In the genomic region with DNA sequence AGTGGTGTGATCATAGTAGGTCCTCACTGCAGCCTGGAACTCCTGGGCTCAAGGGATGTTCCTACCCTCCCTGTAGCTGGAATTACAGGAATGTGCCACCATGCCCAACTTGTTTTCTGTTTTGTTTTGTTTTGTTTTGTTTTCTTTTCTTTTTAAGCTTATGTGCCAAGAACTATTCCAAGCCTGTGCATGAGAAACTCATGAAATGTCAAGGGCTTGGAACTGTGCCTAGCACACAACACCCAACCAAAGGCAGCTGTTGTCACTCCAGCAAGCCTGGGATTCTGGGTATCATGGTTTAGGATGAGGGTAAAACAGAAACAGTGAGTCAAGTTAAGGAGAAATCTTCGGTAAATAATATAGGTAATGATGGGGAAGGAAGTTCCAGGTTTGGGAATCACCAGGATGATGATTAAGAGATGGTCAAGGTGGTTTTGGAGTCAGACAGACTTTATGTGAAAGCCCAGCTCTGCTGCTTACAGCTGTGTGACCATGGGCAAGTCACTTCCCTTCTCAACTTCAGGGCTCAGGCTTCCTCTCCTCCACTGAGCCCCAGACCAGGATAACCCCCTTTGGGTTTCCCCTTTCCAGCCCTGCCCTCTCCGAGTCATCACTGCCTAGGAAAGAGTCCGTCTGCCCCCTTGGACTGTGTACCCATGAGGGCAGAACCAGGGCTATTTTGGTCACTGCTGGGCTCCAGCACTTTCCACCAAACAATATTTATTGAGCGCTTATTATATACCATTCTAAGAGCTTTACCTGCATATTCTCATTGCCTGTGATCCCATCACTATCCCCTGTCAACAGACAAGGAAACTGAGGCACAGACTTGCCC, we compare ENCODE assay signal across 13 cellular contexts. TPM values are rescaled to one million over a fixed set of nuclear protein-coding genes. Genes with fewer than 3 reads are reported as not detected.
A peak's percentile ranks its signal among the peaks of the same experiment; 100 is the strongest.
DNase-seq lines count a peak whose midpoint lies in the region; ATAC-seq, FAIRE-seq and TF ChIP-seq lines count a peak whose summit lies in the region.
"Had no signal": no experiment of that assay in that cellular context is flagged by ENCODE, and none has a peak within 500 bp of the region (broad histone marks: within the 10 kb centered on the region; RNA-seq: fewer than 3 reads in every experiment).

No MANE protein-coding gene starts in this region.

- no peak overlapping the region for H3K9ac ChIP-seq in K562 (ENCODE audit: insufficient read depth in 1 of 2, low read depth in 2 of 2, low read length in 2 of 2)

- TF ChIP-seq POLR2A in K562 (conservative IDR thresholded peaks at IDR 0.05) (no peak), stomach (IDR thresholded peaks at IDR 0.05) (no peak)

- DNase-seq in GM12865 (ENCODE audit: low read depth) (peak; percentile 10), K562 (ENCODE audit: extremely low read depth in 1 of 4, low spot score in 3 of 4) (no peak), right atrium auricular region (ENCODE audit: low spot score) (peak; percentile 63), stomach (no peak), ecto neural progenitor cell (ENCODE audit: low spot score) (no peak), DMS53 treated with DMSO at 0.1 percent for 48 hours (lab: John Stamatoyannopoulos, UW; ENCODE audit: unreplicated experiment) (no peak), NCI-H510A (lab: John Stamatoyannopoulos, UW) (no peak)
- DNase-seq: activated T-cell treated with anti-CD3 and anti-CD28 coated beads, Interleukin-2, amount 50 U/mL, for 48 hours; DMS153; Kasumi-1; NCI-H774 had no signal

- no peak for ATAC-seq in K562
- no peak for ATAC-seq in HG02642 (IDR thresholded peaks at IDR 0.05; ENCODE audit: poor library complexity, unreplicated experiment)

- no peak overlapping the region for H3K4me2 ChIP-seq in K562 (ENCODE audit: insufficient read depth, low read length)

- H3K4me1 ChIP-seq in K562 (replicated peaks in 1 of 2; ENCODE audit: control insufficient read depth in 2 of 2, insufficient read depth in 2 of 2, low read length in 2 of 2), result peaks cover 0 to 15% of the 10 kb centered on the region in 2 experiments; a peak in 3 of 5 replicates
- H3K4me1 ChIP-seq in right atrium auricular region, result peaks cover 0 to 47% of the 10 kb centered on the region in 2 donors
- H3K4me1 ChIP-seq in stomach, result peaks cover 0 to 47% (median 41%) of the 10 kb centered on the region in 4 donors

- TF ChIP-seq RAD21 in K562 (CRISPR knock-in tag; conservative IDR thresholded peaks at IDR 0.05 in 1 of 2, IDR thresholded peaks at IDR 0.05 in 1 of 2), result no peak

- H3K27me3 ChIP-seq in K562 (ENCODE audit: control insufficient read depth in 2 of 2, insufficient read depth in 2 of 2, low read length in 2 of 2) (no peaks in the 10 kb centered on the region), right atrium auricular region (no peaks in the 10 kb centered on the region), stomach (no peaks in the 10 kb centered on the region)

- H3K36me3 ChIP-seq in K562 (ENCODE audit: control insufficient read depth, insufficient read depth, low read length) (peaks cover 25% of the 10 kb centered on the region; the same call in 2 of the 3 replicates), right atrium auricular region (peaks cover 48% of the 10 kb centered on the region), stomach (peaks cover 39 to 70% (median 63%) of the 10 kb centered on the region in 4 donors)

- no TSS peak for BruUV-seq in K562 (replicated peaks; lab: Mats Ljungman, UMichigan)

- TF ChIP-seq CTCF in GM12865 (IDR thresholded peaks at IDR 0.05; ENCODE audit: insufficient read depth, low read depth, low read length, missing control alignments) (no peak), K562 (IDR thresholded peaks at IDR 0.05 in 2 of 3, conservative IDR thresholded peaks at IDR 0.05 in 1 of 3; ENCODE audit: insufficient read depth in 2 of 3, low read depth in 1 of 3, low read length in 3 of 3) (no peak), right atrium auricular region (IDR thresholded peaks at IDR 0.05) (no peak), stomach (IDR thresholded peaks at IDR 0.05) (no peak)

- H3K9me1 ChIP-seq in K562 (ENCODE audit: control insufficient read depth, insufficient read depth, low read length), result no peaks in the 10 kb centered on the region

- in situ Hi-C loops in K562 (cut with MboI), result no loop called here

- no peaks in the 10 kb centered on the region for H3K9me3 ChIP-seq in K562 (replicated peaks; ENCODE audit: control insufficient read depth, insufficient read depth, low read depth, low read length)
- H3K9me3 ChIP-seq in right atrium auricular region, result no peaks in the 10 kb centered on the region
- H3K9me3 ChIP-seq in stomach, result no peaks in the 10 kb centered on the region

- peaks cover 7% of the 10 kb centered on the region; the same call in 2 of the 3 replicates for H3K79me2 ChIP-seq in K562 (ENCODE audit: control insufficient read depth, insufficient read depth, low read length)

- FAIRE-seq in K562 (lab: Jason Lieb, UNC), result peak; percentile 48

- no peak for TF ChIP-seq EP300 in K562 (IDR thresholded peaks at IDR 0.05; ENCODE audit: low read length)
- no peak for TF ChIP-seq EP300 in stomach (IDR thresholded peaks at IDR 0.05)

- no peaks in the 10 kb centered on the region for H4K20me1 ChIP-seq in K562 (replicated peaks; ENCODE audit: control insufficient read depth, insufficient read depth, low read length)

- POLR2A ChIA-PET in K562 (lab: Yijun Ruan, JAX), result interaction anchor here (0.6 to 1.9 kb wide), 7 partner anchors 9 to 88 kb away, joined by 3 to 5 read pairs (median 4); no protein-coding TSS in a partner anchor

- intact Hi-C loops in K562 (cut with micrococcal nuclease) (no loop called here), stomach (cut with DNase I; ENCODE audit: low total_unique reads) (no loop called here)

- no peak overlapping the region for H3K4me3 ChIP-seq in GM12865 (ENCODE audit: low read depth, low read length)
- no peak overlapping the region for H3K4me3 ChIP-seq in K562
- no peak overlapping the region for H3K4me3 ChIP-seq in right atrium auricular region
- H3K4me3 ChIP-seq in stomach, result no peak overlapping the region

- H2AFZ ChIP-seq in K562 (ENCODE audit: low read depth, low read length), result no peak overlapping the region

- H3K27ac ChIP-seq in K562 (ENCODE audit: extremely low read depth, low read depth, low read length) (no peak overlapping the region), right atrium auricular region (peak overlapping the region; percentile 72 to 74), stomach (peak overlapping the region in 3 of 5 donors; percentile 7 to 34 (median 20))

- WGBS in K562 (ENCODE audit: insufficient coverage, low coverage, missing lambda C conversion rate), result 58% methylated on average over 4 of the region's 4 CpGs
- WGBS in stomach, 5 donors, result 73 to 82% (median 76%) methylated on average over 4 of the region's 4 CpGs

- CTCF ChIA-PET in K562 (lab: Yijun Ruan, JAX; ENCODE audit: low intra/inter-chr PET ratio), result no interaction called here

RNA-seq across cellular contexts. Expression of gene PVR, which starts 5.0 kb away (rescaled TPM):
- total RNA-seq in K562 (2011; cell fraction: chromatin; rRNA removed; ENCODE audit: low replicate concordance), result 8.9 and 19.4 TPM in 2 replicates
- total RNA-seq in K562 (2011; cell fraction: nucleolus; rRNA removed), result 20.8 and 21.8 TPM in 2 replicates
- 16.2 and 17.5 TPM in 2 replicates for total RNA-seq in K562 (2011; cell fraction: nucleoplasm; rRNA removed)
- total RNA-seq in K562 (2014; rRNA removed) (13.8 and 17.0 TPM in 2 replicates), K562 (2014; rRNA removed; fragmentation: Illumina TruSeq; extraction: Trizol) (8.3 and 9.8 TPM in 2 replicates), K562 (2015; rRNA removed; fragmentation: Illumina TruSeq; extraction: Trizol) (9.8 and 10.8 TPM in 2 replicates), K562 (2021) (13.3 and 14.5 TPM in 2 replicates), right atrium auricular region (100 to 1,000 TPM in 1 of 2 donors, 10 to 100 TPM in 1; 72.4 to 104 TPM), stomach (10 to 100 TPM; 33.2 to 80.8 (median 39.1) TPM)
- polyA plus RNA-seq in K562 (2011; rRNA removed) (6.5 and 9.2 TPM in 2 replicates), K562 (2014; fragmentation: Illumina TruSeq; extraction: Trizol) (13.9 and 14.0 TPM in 2 replicates), K562 (2014; fragmentation: Nextera tagmentation; extraction: Ambion mirVana) (1 to 10 TPM in 1 of 2 experiments, under 1 TPM in 1; 0.89 to 1.5 TPM), K562 (2014; rRNA removed) (9.1 and 10.9 TPM in 2 replicates), stomach (10 to 100 TPM in 1 of 3 donors, 1 to 10 TPM in 2; 4.9 to 15.8 (median 10.0) TPM)
- 11.9 and 12.0 TPM in 2 replicates for polyA plus RNA-seq in K562 (2011; cell fraction: cytosol; rRNA removed)
- 7.9 and 9.4 TPM in 2 replicates for polyA plus RNA-seq in K562 (2011; cell fraction: nucleus; rRNA removed)
- 8.0 and 21.3 TPM in 2 replicates for polyA plus RNA-seq in K562 (2012)
- 7.5 and 7.7 TPM in 2 replicates for polyA minus RNA-seq in K562 (2011; rRNA and poly(A)+ RNA removed)
- polyA minus RNA-seq in K562 (2011; cell fraction: cytosol; rRNA and poly(A)+ RNA removed), result 6.1 and 6.3 TPM in 2 replicates
- polyA minus RNA-seq in K562 (2011; cell fraction: nucleus; rRNA and poly(A)+ RNA removed), result 6.3 and 8.7 TPM in 2 replicates

RNA-seq across cellular contexts. Expression of gene CEACAM19, which starts 22.5 kb away (rescaled TPM):
- total RNA-seq in K562 (2011; cell fraction: chromatin; rRNA removed; ENCODE audit: low replicate concordance), result 0.65 and 0.67 TPM in 2 replicates
- total RNA-seq in K562 (2011; cell fraction: nucleolus; rRNA removed), result 0.67 and 0.79 TPM in 2 replicates
- not detected in 2 replicates for total RNA-seq in K562 (2011; cell fraction: nucleoplasm; rRNA removed)
- total RNA-seq in K562 (2014; rRNA removed), result 0.49 TPM in 1 of 2 replicates, not detected in the other
- total RNA-seq in K562 (2014; rRNA removed; fragmentation: Illumina TruSeq; extraction: Trizol), result 0.13 and 0.15 TPM in 2 replicates
- 0.15 TPM in 1 of 2 replicates, not detected in the other for total RNA-seq in K562 (2015; rRNA removed; fragmentation: Illumina TruSeq; extraction: Trizol)
- 0.09 and 0.29 TPM in 2 replicates for total RNA-seq in K562 (2021)
- 0.17 and 0.31 TPM in 2 replicates for polyA plus RNA-seq in K562 (2011; rRNA removed)
- polyA plus RNA-seq in K562 (2011; cell fraction: cytosol; rRNA removed), result 0.06 TPM in 1 of 2 replicates, not detected in the other
- polyA plus RNA-seq in K562 (2011; cell fraction: nucleus; rRNA removed), result 1.1 and 1.3 TPM in 2 replicates
- 0.25 and 2.0 TPM in 2 replicates for polyA plus RNA-seq in K562 (2012)
- polyA plus RNA-seq in K562 (2014; fragmentation: Illumina TruSeq; extraction: Trizol), result 0.17 and 0.30 TPM in 2 replicates
- polyA plus RNA-seq in K562 (2014; fragmentation: Nextera tagmentation; extraction: Ambion mirVana), result not detected
- polyA plus RNA-seq in K562 (2014; rRNA removed), result 0.50 TPM in 1 of 2 replicates, not detected in the other
- 0.24 TPM in 1 of 2 replicates, not detected in the other for polyA minus RNA-seq in K562 (2011; rRNA and poly(A)+ RNA removed)
- not detected in 2 replicates for polyA minus RNA-seq in K562 (2011; cell fraction: cytosol; rRNA and poly(A)+ RNA removed)
- 0.44 and 0.54 TPM in 2 replicates for polyA minus RNA-seq in K562 (2011; cell fraction: nucleus; rRNA and poly(A)+ RNA removed)
- 1 to 10 TPM; 2.3 to 3.1 TPM for total RNA-seq in right atrium auricular region
- 10 to 100 TPM in 1 of 5 donors, 1 to 10 TPM in 3, under 1 TPM in 1; 0.58 to 17.0 (median 2.9) TPM for total RNA-seq in stomach
- 1 to 10 TPM; 2.0 to 6.4 (median 2.3) TPM for polyA plus RNA-seq in stomach

RNA-seq across cellular contexts. Expression of gene IGSF23, which starts 35.4 kb away (rescaled TPM):
- total RNA-seq in K562 (2011; cell fraction: chromatin; rRNA removed; ENCODE audit: low replicate concordance), result not detected in 2 replicates
- not detected in 2 replicates for total RNA-seq in K562 (2011; cell fraction: nucleolus; rRNA removed)
- total RNA-seq in K562 (2011; cell fraction: nucleoplasm; rRNA removed), result not detected in 2 replicates
- total RNA-seq in K562 (2014; rRNA removed) (not detected in 2 replicates), K562 (2014; rRNA removed; fragmentation: Illumina TruSeq; extraction: Trizol) (not detected in 2 replicates), K562 (2015; rRNA removed; fragmentation: Illumina TruSeq; extraction: Trizol) (not detected in 2 replicates), K562 (2021) (not detected in 2 replicates), right atrium auricular region (not detected), stomach (under 1 TPM in 1 of 5 donors, not detected in 4; 0.73 TPM)
- polyA plus RNA-seq in K562 (2011; rRNA removed) (not detected in 2 replicates), K562 (2014; fragmentation: Illumina TruSeq; extraction: Trizol) (not detected in 2 replicates), K562 (2014; fragmentation: Nextera tagmentation; extraction: Ambion mirVana) (not detected), K562 (2014; rRNA removed) (not detected in 2 replicates), stomach (not detected)
- polyA plus RNA-seq in K562 (2011; cell fraction: cytosol; rRNA removed), result not detected in 2 replicates
- polyA plus RNA-seq in K562 (2011; cell fraction: nucleus; rRNA removed), result not detected in 2 replicates
- polyA plus RNA-seq in K562 (2012), result not detected in 2 replicates
- not detected in 2 replicates for polyA minus RNA-seq in K562 (2011; rRNA and poly(A)+ RNA removed)
- polyA minus RNA-seq in K562 (2011; cell fraction: cytosol; rRNA and poly(A)+ RNA removed), result not detected in 2 replicates
- not detected in 2 replicates for polyA minus RNA-seq in K562 (2011; cell fraction: nucleus; rRNA and poly(A)+ RNA removed)

RNA-seq across cellular contexts. Expression of gene CEACAM16, which starts 50.2 kb away (rescaled TPM):
- not detected in 2 replicates for total RNA-seq in K562 (2011; cell fraction: chromatin; rRNA removed; ENCODE audit: low replicate concordance)
- total RNA-seq in K562 (2011; cell fraction: nucleolus; rRNA removed), result not detected in 2 replicates
- total RNA-seq in K562 (2011; cell fraction: nucleoplasm; rRNA removed), result not detected in 2 replicates
- not detected in 2 replicates for total RNA-seq in K562 (2014; rRNA removed)
- not detected in 2 replicates for total RNA-seq in K562 (2014; rRNA removed; fragmentation: Illumina TruSeq; extraction: Trizol)
- total RNA-seq in K562 (2015; rRNA removed; fragmentation: Illumina TruSeq; extraction: Trizol), result not detected in 2 replicates
- not detected in 2 replicates for total RNA-seq in K562 (2021)
- polyA plus RNA-seq in K562 (2011; rRNA removed), result not detected in 2 replicates
- not detected in 2 replicates for polyA plus RNA-seq in K562 (2011; cell fraction: cytosol; rRNA removed)
- not detected in 2 replicates for polyA plus RNA-seq in K562 (2011; cell fraction: nucleus; rRNA removed)
- polyA plus RNA-seq in K562 (2012), result not detected in 2 replicates
- not detected in 2 replicates for polyA plus RNA-seq in K562 (2014; fragmentation: Illumina TruSeq; extraction: Trizol)
- polyA plus RNA-seq in K562 (2014; fragmentation: Nextera tagmentation; extraction: Ambion mirVana), result not detected
- polyA plus RNA-seq in K562 (2014; rRNA removed), result not detected in 2 replicates
- polyA minus RNA-seq in K562 (2011; rRNA and poly(A)+ RNA removed), result not detected in 2 replicates
- polyA minus RNA-seq in K562 (2011; cell fraction: cytosol; rRNA and poly(A)+ RNA removed), result not detected in 2 replicates
- not detected in 2 replicates for polyA minus RNA-seq in K562 (2011; cell fraction: nucleus; rRNA and poly(A)+ RNA removed)
- total RNA-seq in right atrium auricular region, result not detected
- total RNA-seq in stomach, result not detected
- polyA plus RNA-seq in stomach, result not detected
- total RNA-seq: progenitor cell of endocrine pancreas had no signal

Comparison
In these comparisons a context has a peak if more than half of its experiments do, and no peak if none do; other contexts are left out.
1. DNase-seq: peak in GM12865 (single experiment) and right atrium auricular region (single experiment); none in K562 (0 of 4), stomach (single experiment), ecto neural progenitor cell (single experiment), DMS53 treated with DMSO at 0.1 percent for 48 hours (single experiment) and NCI-H510A (single experiment).